ENCODE assay signal across 23 cellular contexts in the genomic region with DNA sequence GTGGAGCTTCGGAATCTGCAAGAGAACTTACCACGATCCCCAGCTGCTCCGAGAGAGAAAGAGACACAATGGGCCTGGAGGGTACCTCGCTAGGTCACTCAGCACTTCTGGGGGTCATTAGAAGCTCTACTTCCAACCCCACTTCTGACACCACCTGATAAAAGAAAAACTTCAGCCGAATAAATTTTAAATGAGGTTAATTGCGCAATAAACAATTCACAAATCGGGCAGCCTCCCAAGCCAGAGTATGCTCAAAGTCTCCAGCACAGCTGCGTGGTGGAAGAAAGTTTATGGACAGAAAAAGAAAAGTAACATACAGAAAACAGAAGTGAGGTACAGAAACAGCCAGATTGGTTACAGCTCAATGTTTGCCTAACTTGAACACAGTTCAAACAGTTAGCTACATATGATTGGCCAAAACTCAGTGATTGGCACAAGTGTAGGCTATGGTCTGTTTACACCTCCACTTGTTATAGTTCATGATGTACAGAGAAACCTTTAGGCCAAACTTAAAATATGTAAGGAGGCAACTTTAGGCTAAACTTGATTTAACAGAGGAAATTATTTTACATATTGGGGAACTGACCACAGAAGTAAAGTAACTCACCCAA.
"Had no signal": no experiment of that assay in that cellular context is flagged by ENCODE, and none has a peak within 500 bp of the region (broad histone marks: within the 10 kb centered on the region; RNA-seq: fewer than 3 reads in every experiment).

No MANE protein-coding gene starts in this region.

- H3K9me3 Mint-ChIP-seq: stimulated activated naive B cell treated with anti-CD40 and anti-IgM and Interleukin-4, amounts not matched to agents 10 μg/mL and 1 μg/mL and 100 μg/mL, for 72 hours; stimulated activated naive CD8-positive, alpha-beta T cell treated with anti-CD3 and anti-CD28 coated beads, Interleukin-15, amount 100 ng/mL, for 72 hours had no signal

- H3K4me1 ChIP-seq: gastrocnemius medialis, sigmoid colon, testis, tibial nerve had no signal

- ATAC-seq: gastrocnemius medialis; heart right ventricle; naive thymus-derived CD4-positive, alpha-beta T cell; stimulated activated naive CD8-positive, alpha-beta T cell treated with anti-CD3 and anti-CD28 coated beads, Interleukin-15, amount 100 ng/mL, for 72 hours had no signal

- H3K27me3 ChIP-seq: neutrophil, testis had no signal

- H3K36me3 ChIP-seq: gastrocnemius medialis, heart right ventricle, neutrophil, sigmoid colon, tibial nerve had no signal

- DNase-seq: effector CD4-positive, alpha-beta T cell; endodermal cell; erythroblast; gastrocnemius medialis; heart right ventricle; hypothalamus; kidney glomerular epithelial cell; mesendoderm; naive thymus-derived CD4-positive, alpha-beta T cell; nephron progenitor cell; sigmoid colon; stimulated activated CD4-positive, alpha-beta T cell treated with anti-CD3 and anti-CD28 coated beads, Interleukin-2, amount 100 ng/mL, for 24 hours; stimulated activated CD4-positive, alpha-beta T cell treated with anti-CD3 and anti-CD28 coated beads, Interleukin-4, amount 100 ng/mL, for 4 hours; stimulated activated naive B cell treated with anti-CD40 and anti-IgM and Interleukin-4, amounts not matched to agents 10 μg/mL and 1 μg/mL and 100 μg/mL, for 72 hours; stimulated activated naive CD8-positive, alpha-beta T cell treated with anti-CD3 and anti-CD28 coated beads, Interleukin-15, amount 100 ng/mL, for 72 hours; testis had no signal

- H3K4me1 Mint-ChIP-seq: endodermal cell had no signal

- H3K9me3 ChIP-seq: gastrocnemius medialis, heart right ventricle, neutrophil, sigmoid colon, testis, tibial nerve had no signal

- H3K27ac ChIP-seq: coronary artery, gastrocnemius medialis, heart right ventricle, neutrophil, sigmoid colon, skin epidermis, testis, tibial nerve had no signal

- H3K4me3 ChIP-seq: coronary artery, gastrocnemius medialis, heart right ventricle, sigmoid colon, skin epidermis, testis, tibial nerve had no signal

- FAIRE-seq: endothelial cell of umbilical vein, islet of Langerhans, urothelium cell line had no signal

- H3K36me3 Mint-ChIP-seq: stimulated activated naive B cell treated with anti-CD40 and anti-IgM and Interleukin-4, amounts not matched to agents 10 μg/mL and 1 μg/mL and 100 μg/mL, for 72 hours had no signal

- H3K4me3 Mint-ChIP-seq: endodermal cell; naive thymus-derived CD4-positive, alpha-beta T cell; nephron progenitor cell; stimulated activated naive B cell treated with anti-CD40 and anti-IgM and Interleukin-4, amounts not matched to agents 10 μg/mL and 1 μg/mL and 100 μg/mL, for 72 hours; stimulated activated naive CD8-positive, alpha-beta T cell treated with anti-CD3 and anti-CD28 coated beads, Interleukin-15, amount 100 ng/mL, for 72 hours had no signal

- H3K27ac Mint-ChIP-seq: endodermal cell; naive thymus-derived CD4-positive, alpha-beta T cell; nephron progenitor cell; stimulated activated naive B cell treated with anti-CD40 and anti-IgM and Interleukin-4, amounts not matched to agents 10 μg/mL and 1 μg/mL and 100 μg/mL, for 72 hours; stimulated activated naive CD8-positive, alpha-beta T cell treated with anti-CD3 and anti-CD28 coated beads, Interleukin-15, amount 100 ng/mL, for 72 hours had no signal
